33 cellular contexts compared by ENCODE assay signal in genomic region chr16:67877064-67877463, GRCh38. TPM values are rescaled to one million over a fixed set of nuclear protein-coding genes. Genes with fewer than 3 reads are reported as not detected.
"Had no signal": no experiment of that assay in that cellular context is flagged by ENCODE, and none has a peak within 500 bp of the region (broad histone marks: within the 10 kb centered on the region; RNA-seq: fewer than 3 reads in every experiment).

No MANE protein-coding gene starts in this region.

- H3K27me3 Mint-ChIP-seq: naive thymus-derived CD4-positive, alpha-beta T cell; natural killer cell treated with Interleukin-12 subunit alpha and Interleukin-12 subunit beta and Interleukin-15 and Interleukin-18, amount 100 ng/mL, for 72 hours; stimulated activated memory B cell treated with anti-CD40 and anti-IgM and Interleukin-4, amounts not matched to agents 10 μg/mL and 1 μg/mL and 100 μg/mL, for 72 hours; stimulated activated naive CD8-positive, alpha-beta T cell treated with anti-CD3 and anti-CD28 coated beads, Interleukin-15, amount 100 ng/mL, for 72 hours; type B pancreatic cell had no signal

- H3K9me3 Mint-ChIP-seq: immature natural killer cell; naive thymus-derived CD4-positive, alpha-beta T cell; natural killer cell treated with Interleukin-12 subunit alpha and Interleukin-12 subunit beta and Interleukin-15 and Interleukin-18, amount 100 ng/mL, for 72 hours; stimulated activated memory B cell treated with anti-CD40 and anti-IgM and Interleukin-4, amounts not matched to agents 10 μg/mL and 1 μg/mL and 100 μg/mL, for 72 hours; stimulated activated naive CD8-positive, alpha-beta T cell treated with anti-CD3 and anti-CD28 coated beads, Interleukin-15, amount 100 ng/mL, for 72 hours; type B pancreatic cell had no signal

- H3K27me3 ChIP-seq: left lung, neutrophil, ovary, sigmoid colon, spleen, tibial nerve, uterus had no signal

- H3K36me3 ChIP-seq: ovary, uterus had no signal

- H3K27ac ChIP-seq: left lung, neutrophil, ovary, prostate gland, sigmoid colon, spleen, tibial nerve, uterus had no signal

- ATAC-seq: left colon; left lung; mucosa of descending colon; naive thymus-derived CD4-positive, alpha-beta T cell; natural killer cell treated with Interleukin-12 subunit alpha and Interleukin-12 subunit beta and Interleukin-15 and Interleukin-18, amount 100 ng/mL, for 72 hours; right cardiac atrium; stimulated activated memory B cell treated with anti-CD40 and anti-IgM and Interleukin-4, amounts not matched to agents 10 μg/mL and 1 μg/mL and 100 μg/mL, for 72 hours; stimulated activated naive CD8-positive, alpha-beta T cell treated with anti-CD3 and anti-CD28 coated beads, Interleukin-15, amount 100 ng/mL, for 72 hours had no signal

- H3K9me3 ChIP-seq: left lung, mucosa of descending colon, neutrophil, ovary, prostate gland, sigmoid colon, spleen, tibial nerve, uterus had no signal

- FAIRE-seq: islet of Langerhans, kidney, small intestine had no signal

- H3K27ac Mint-ChIP-seq: immature natural killer cell; natural killer cell treated with Interleukin-12 subunit alpha and Interleukin-12 subunit beta and Interleukin-15 and Interleukin-18, amount 100 ng/mL, for 72 hours; stimulated activated memory B cell treated with anti-CD40 and anti-IgM and Interleukin-4, amounts not matched to agents 10 μg/mL and 1 μg/mL and 100 μg/mL, for 72 hours; type B pancreatic cell had no signal

- H3K4me3 Mint-ChIP-seq: naive thymus-derived CD4-positive, alpha-beta T cell; natural killer cell treated with Interleukin-12 subunit alpha and Interleukin-12 subunit beta and Interleukin-15 and Interleukin-18, amount 100 ng/mL, for 72 hours; stimulated activated memory B cell treated with anti-CD40 and anti-IgM and Interleukin-4, amounts not matched to agents 10 μg/mL and 1 μg/mL and 100 μg/mL, for 72 hours; stimulated activated naive CD8-positive, alpha-beta T cell treated with anti-CD3 and anti-CD28 coated beads, Interleukin-15, amount 100 ng/mL, for 72 hours; type B pancreatic cell had no signal

- DNase-seq: hypothalamus; immature natural killer cell; kidney; left colon; left lung; midbrain; mucosa of descending colon; naive thymus-derived CD4-positive, alpha-beta T cell; occipital lobe; ovary; posterior cingulate gyrus; retina; sigmoid colon; small intestine; spleen; stimulated activated CD4-positive, alpha-beta T cell treated with anti-CD3 and anti-CD28 coated beads, Interleukin-4, amount 100 ng/mL, for 24 hours; stimulated activated naive CD4-positive, alpha-beta T cell treated with Interleukin-2 at 50 U/mL for 16 hours; stimulated activated naive CD8-positive, alpha-beta T cell treated with anti-CD3 and anti-CD28 coated beads, Interleukin-15, amount 100 ng/mL, for 72 hours; substantia nigra; uterus had no signal

- H3K4me3 ChIP-seq: left lung, lung, mucosa of descending colon, ovary, prostate gland, sigmoid colon, spleen, tibial nerve, uterus had no signal

RNA-seq across cellular contexts. Expression of gene NRN1L, which starts 7.6 kb away (rescaled TPM):
- total RNA-seq: mesenteric fat pad, occipital lobe, sigmoid colon, temporal lobe, ureter had no signal
- polyA plus RNA-seq: naive thymus-derived CD4-positive, alpha-beta T cell; neural cell had no signal
